ENCODE assay signal across 7 cellular contexts in genomic region chr12:60234611-60235195, GRCh38.
DNase-seq lines count a peak whose midpoint lies in the region; ATAC-seq, FAIRE-seq and TF ChIP-seq lines count a peak whose summit lies in the region.
"Not testable (repeated sequence)": the region's sequence is repeated elsewhere in the genome, so short reads cannot be mapped to it uniquely, and the experiment has no call there.

No MANE protein-coding gene starts in this region.

- H3K18ac ChIP-seq in IMR-90 (ENCODE audit: low read depth, low read length): not testable (repeated sequence)

- 50% methylated on average over 2 of the region's 10 CpGs; no CpG with 5 or more reads in 1 of the 2 experiments for WGBS in IMR-90 (ENCODE audit: extremely low coverage in 2 of 2, insufficient read length in 1 of 2), 2 experiments
- 30% methylated on average over 9 of the region's 10 CpGs for WGBS in K562 (ENCODE audit: insufficient coverage, low coverage, missing lambda C conversion rate)
- WGBS in mesodermal cell (ENCODE audit: insufficient coverage in 2 of 2), 2 experiments: 65 to 88% methylated on average over 4 to 5 of the region's 10 CpGs

- TF ChIP-seq RAD21 in IMR-90 (IDR thresholded peaks at IDR 0.05; ENCODE audit: low read length); K562 (CRISPR knock-in tag; conservative IDR thresholded peaks at IDR 0.05 in 1 of 2, IDR thresholded peaks at IDR 0.05 in 1 of 2): not testable (repeated sequence)

- not testable (repeated sequence) for H3K79me1 ChIP-seq in IMR-90 (ENCODE audit: low read depth in 1 of 2, low read length in 2 of 2)

- in situ Hi-C loops in IMR-90 (cut with MboI; ENCODE audit: low sequenced_read_pairs); K562 (cut with MboI): not testable (repeated sequence)

- not testable (repeated sequence) for H3K27ac ChIP-seq in IMR-90 (ENCODE audit: insufficient read depth, low read length); K562 (ENCODE audit: extremely low read depth, low read depth, low read length); fibroblast of lung (ENCODE audit: insufficient read depth, low read length)
- peak overlapping the region; percentile 73 for H3K27ac ChIP-seq in mesodermal cell (ENCODE audit: low read depth, low read length, severe bottlenecking)

- peak overlapping the region; percentile 23; the same call in 1 of the 3 replicates for H2BK15ac ChIP-seq in IMR-90 (ENCODE audit: low read depth, low read length)

- H3K36me3 ChIP-seq in IMR-90 (ENCODE audit: control insufficient read depth, insufficient read depth, low read length); K562 (ENCODE audit: control insufficient read depth, insufficient read depth, low read length); fibroblast of lung (ENCODE audit: control insufficient read depth, insufficient read depth, low read length); mesodermal cell (ENCODE audit: control insufficient read depth, insufficient read depth, low read length): not testable (repeated sequence)

- not testable (repeated sequence) for H3K9me1 ChIP-seq in IMR-90 (ENCODE audit: insufficient read depth, low read length); K562 (ENCODE audit: control insufficient read depth, insufficient read depth, low read length)

- H3K9me3 ChIP-seq in IMR-90 (ENCODE audit: control insufficient read depth, insufficient read depth, low read length); K562 (replicated peaks; ENCODE audit: control insufficient read depth, insufficient read depth, low read depth, low read length); fibroblast of lung (ENCODE audit: control insufficient read depth, insufficient read depth, low read depth, low read length); mesodermal cell (ENCODE audit: control insufficient read depth, low read length): not testable (repeated sequence)

- not testable (repeated sequence) for H4K5ac ChIP-seq in IMR-90 (ENCODE audit: low read depth, low read length)

- not testable (repeated sequence) for H2AK9ac ChIP-seq in IMR-90 (replicated peaks; ENCODE audit: low read depth, low read length, poor library complexity)

- not testable (repeated sequence) for H3K9ac ChIP-seq in IMR-90 (ENCODE audit: low read depth, low read length); K562 (ENCODE audit: insufficient read depth in 1 of 2, low read depth in 2 of 2, low read length in 2 of 2); fibroblast of lung (ENCODE audit: insufficient read depth, low read length)

- H4K20me1 ChIP-seq in IMR-90 (ENCODE audit: insufficient read depth, low read length); K562 (replicated peaks; ENCODE audit: control insufficient read depth, insufficient read depth, low read length); fibroblast of lung (ENCODE audit: control insufficient read depth, extremely low read depth, insufficient read depth, low read length): not testable (repeated sequence)

- H3K4me1 ChIP-seq in IMR-90 (ENCODE audit: control insufficient read depth, insufficient read depth, low read length); K562 (replicated peaks in 1 of 2; ENCODE audit: control insufficient read depth in 2 of 2, insufficient read depth in 2 of 2, low read length in 2 of 2); fibroblast of lung (ENCODE audit: control insufficient read depth, extremely low read depth, insufficient read depth, low read length): not testable (repeated sequence)
- H3K4me1 ChIP-seq in mesodermal cell (ENCODE audit: control insufficient read depth, insufficient read depth, low read length, poor library complexity, severe bottlenecking): peaks cover 18% of the 10 kb centered on the region

- H3K4me3 ChIP-seq in IMR-90 (ENCODE audit: insufficient read depth, low read depth, low read length); K562; fibroblast of lung (replicated peaks in 1 of 4; ENCODE audit: control extremely low read depth in 1 of 4, insufficient read depth in 1 of 4, low read depth in 3 of 4, low read length in 4 of 4); mesodermal cell (ENCODE audit: extremely low read depth, insufficient read depth, low read length, poor library complexity, severe bottlenecking): not testable (repeated sequence)

- H3K14ac ChIP-seq in IMR-90 (replicated peaks; ENCODE audit: low read depth, low read length): not testable (repeated sequence)

- not testable (repeated sequence) for H2BK120ac ChIP-seq in IMR-90 (ENCODE audit: low read depth, low read length)

- not testable (repeated sequence) for H3K27me3 ChIP-seq in IMR-90 (ENCODE audit: control insufficient read depth, insufficient read depth, low read length); K562 (ENCODE audit: control insufficient read depth in 2 of 2, insufficient read depth in 2 of 2, low read length in 2 of 2); fibroblast of lung (ENCODE audit: control insufficient read depth, insufficient read depth, low read length)

- DNase-seq in EH (ENCODE audit: low read depth) (peak; percentile 56), amniotic epithelial cell (ENCODE audit: low read depth) (peak; percentile 26), fibroblast of lung (ENCODE audit: low read depth in 2 of 2) (peak; percentile 6 to 17), islet precursor cell (peak; percentile 83)
- not testable (repeated sequence) for DNase-seq in IMR-90; K562 (ENCODE audit: extremely low read depth in 1 of 4, low spot score in 3 of 4)

- not testable (repeated sequence) for H3K79me2 ChIP-seq in K562 (ENCODE audit: control insufficient read depth, insufficient read depth, low read length); fibroblast of lung (ENCODE audit: control insufficient read depth, insufficient read depth, low read length)

- not testable (repeated sequence) for H2BK5ac ChIP-seq in IMR-90 (ENCODE audit: low read depth, low read length, poor library complexity, severe bottlenecking)

- not testable (repeated sequence) for BruUV-seq in IMR-90 (replicated peaks; lab: Mats Ljungman, UMichigan); K562 (replicated peaks; lab: Mats Ljungman, UMichigan)

- H4K8ac ChIP-seq in IMR-90 (ENCODE audit: low read depth in 2 of 2, low read length in 2 of 2): not testable (repeated sequence)

- not testable (repeated sequence) for FAIRE-seq in K562 (lab: Jason Lieb, UNC)

- POLR2A ChIA-PET in IMR-90 (lab: Charles Lee; ENCODE audit: unreplicated experiment); K562 (lab: Yijun Ruan, JAX): not testable (repeated sequence)

- H3K56ac ChIP-seq in IMR-90 (ENCODE audit: extremely low read depth, insufficient read depth, low read length): not testable (repeated sequence)

- dilution Hi-C loops in IMR-90 (cut with HindIII; ENCODE audit: low sequenced_read_pairs, unreplicated experiment): not testable (repeated sequence)

- H3K23ac ChIP-seq in IMR-90 (ENCODE audit: low read depth, low read length): not testable (repeated sequence)

- not testable (repeated sequence) for ATAC-seq in IMR-90 (ENCODE audit: low read depth); K562

- H2AK5ac ChIP-seq in IMR-90 (ENCODE audit: low read depth, low read length): not testable (repeated sequence)

- not testable (repeated sequence) for H3K4me2 ChIP-seq in IMR-90 (ENCODE audit: low read depth, low read length); fibroblast of lung (ENCODE audit: extremely low read depth, insufficient read depth, low read length)
- peak overlapping the region; percentile 18; the same call in 1 of the 2 replicates for H3K4me2 ChIP-seq in K562 (ENCODE audit: insufficient read depth, low read length)

- not testable (repeated sequence) for H4K91ac ChIP-seq in IMR-90 (ENCODE audit: insufficient read depth, low read depth, low read length)

- TF ChIP-seq CTCF in IMR-90 (conservative IDR thresholded peaks at IDR 0.05; ENCODE audit: low read depth, low read length); K562 (IDR thresholded peaks at IDR 0.05 in 2 of 3, conservative IDR thresholded peaks at IDR 0.05 in 1 of 3; ENCODE audit: insufficient read depth in 2 of 3, low read depth in 1 of 3, low read length in 3 of 3); fibroblast of lung (conservative IDR thresholded peaks at IDR 0.05 in 1 of 2, IDR thresholded peaks at IDR 0.05 in 1 of 2; ENCODE audit: low read depth in 1 of 2, low read length in 2 of 2): not testable (repeated sequence)

- CTCF ChIA-PET in IMR-90 (lab: Yijun Ruan, JAX): interaction anchor here (0.7 kb wide), 1 partner anchor 227 kb away, joined by 4 read pairs; no protein-coding TSS in a partner anchor
- CTCF ChIA-PET in K562 (lab: Yijun Ruan, JAX; ENCODE audit: low intra/inter-chr PET ratio): not testable (repeated sequence)

- not testable (repeated sequence) for H2AFZ ChIP-seq in IMR-90 (replicated peaks; ENCODE audit: low read length, poor library complexity); fibroblast of lung (ENCODE audit: low read length)
- H2AFZ ChIP-seq in K562 (ENCODE audit: low read depth, low read length): peak overlapping the region; percentile 86

- not testable (repeated sequence) for TF ChIP-seq EP300 in K562 (IDR thresholded peaks at IDR 0.05; ENCODE audit: low read length)

- intact Hi-C loops in IMR-90 (cut with micrococcal nuclease); K562 (cut with micrococcal nuclease): not testable (repeated sequence)

- H3K4ac ChIP-seq in IMR-90 (ENCODE audit: low read depth, low read length): not testable (repeated sequence)

- not testable (repeated sequence) for TF ChIP-seq POLR2A in IMR-90 (IDR thresholded peaks at IDR 0.05; ENCODE audit: low read depth, low read length); K562 (conservative IDR thresholded peaks at IDR 0.05)

- not testable (repeated sequence) for H2BK20ac ChIP-seq in IMR-90 (ENCODE audit: low read depth, low read length)
